In the genomic region with DNA sequence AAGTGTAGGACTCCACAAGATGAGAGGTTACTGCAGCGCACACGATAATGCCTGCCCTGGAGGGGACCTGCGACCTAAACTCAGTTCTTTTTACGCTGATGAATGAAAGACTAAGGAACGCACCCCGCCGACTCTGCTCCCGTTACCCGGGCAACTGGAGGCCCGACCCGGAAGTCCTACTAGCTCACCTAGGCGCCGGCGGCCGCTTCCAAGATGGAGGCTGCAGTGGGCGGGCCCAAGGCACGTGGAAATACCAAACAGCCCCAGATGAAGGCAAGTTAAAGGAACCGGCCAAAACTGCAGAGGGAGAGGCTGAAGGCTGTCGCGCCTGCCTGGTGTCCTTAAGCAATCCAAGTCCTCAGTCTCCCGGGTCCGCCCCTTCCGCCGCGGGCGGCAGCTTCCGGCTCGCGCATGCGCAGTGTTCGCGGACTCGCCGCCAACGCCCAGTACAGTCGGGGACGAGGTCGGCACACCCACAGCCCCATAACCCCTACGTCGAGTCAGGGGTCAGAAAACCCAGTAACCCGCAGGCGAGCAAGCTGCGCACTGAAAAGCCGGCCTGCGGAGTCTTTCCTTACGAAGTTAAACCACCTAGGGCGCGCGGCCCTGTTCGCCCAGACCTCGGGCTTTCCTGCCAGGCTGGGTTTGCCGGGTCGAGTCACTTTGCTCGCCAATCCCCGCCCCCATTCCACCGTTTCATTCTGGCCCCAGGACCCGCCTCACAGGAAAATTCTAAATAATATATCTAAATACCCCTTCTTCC, we compare ENCODE assay signal across 8 cellular contexts. TPM values are rescaled to one million over a fixed set of nuclear protein-coding genes. Genes with fewer than 3 reads are reported as not detected.
A peak's percentile ranks its signal among the peaks of the same experiment; 100 is the strongest.
DNase-seq lines count a peak whose midpoint lies in the region; ATAC-seq and TF ChIP-seq lines count a peak whose summit lies in the region.

A gene with protein sequence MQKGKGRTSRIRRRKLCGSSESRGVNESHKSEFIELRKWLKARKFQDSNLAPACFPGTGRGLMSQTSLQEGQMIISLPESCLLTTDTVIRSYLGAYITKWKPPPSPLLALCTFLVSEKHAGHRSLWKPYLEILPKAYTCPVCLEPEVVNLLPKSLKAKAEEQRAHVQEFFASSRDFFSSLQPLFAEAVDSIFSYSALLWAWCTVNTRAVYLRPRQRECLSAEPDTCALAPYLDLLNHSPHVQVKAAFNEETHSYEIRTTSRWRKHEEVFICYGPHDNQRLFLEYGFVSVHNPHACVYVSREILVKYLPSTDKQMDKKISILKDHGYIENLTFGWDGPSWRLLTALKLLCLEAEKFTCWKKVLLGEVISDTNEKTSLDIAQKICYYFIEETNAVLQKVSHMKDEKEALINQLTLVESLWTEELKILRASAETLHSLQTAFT (minus strand): TSS at position 368 of the 763 bp plus-strand sequence. CDS start 1,638 bp downstream, outside the sequence.

- ATAC-seq in GM18870 (IDR thresholded peaks at IDR 0.05; ENCODE audit: unreplicated experiment) (peak; percentile 78), HG03135 (IDR thresholded peaks at IDR 0.05; ENCODE audit: unreplicated experiment) (peak; percentile 86)

- no peaks in the 10 kb centered on the region for H3K9me3 ChIP-seq in breast epithelium
- no peaks in the 10 kb centered on the region for H3K9me3 ChIP-seq in smooth muscle cell (replicated peaks; ENCODE audit: low read depth)

- no peaks in the 10 kb centered on the region for H4K20me1 ChIP-seq in smooth muscle cell (ENCODE audit: low read depth)

- peak within 1 kb of the TSS; percentile 66 for H2AFZ ChIP-seq in ACC112 (ENCODE audit: low read length, unreplicated experiment)
- H2AFZ ChIP-seq in smooth muscle cell (ENCODE audit: low read depth): peak within 1 kb of the TSS; percentile 90

- H3K27ac ChIP-seq in ACC112 (ENCODE audit: low read depth, low read length) (peak within 1 kb of the TSS; percentile 81), VCaP (peak within 1 kb of the TSS; percentile 92), breast epithelium (peak within 1 kb of the TSS; percentile 94 to 95), smooth muscle cell (ENCODE audit: low read depth) (peak within 1 kb of the TSS; percentile 77)

- peaks cover 16% of the 10 kb centered on the region for H3K79me2 ChIP-seq in ACC112 (ENCODE audit: control insufficient read depth, insufficient read depth, low read length, unreplicated experiment)
- H3K79me2 ChIP-seq in smooth muscle cell (ENCODE audit: low read depth): peaks cover 19% of the 10 kb centered on the region

- H3F3A ChIP-seq in smooth muscle cell (ENCODE audit: low read depth): no peaks in the 10 kb centered on the region

- H3K36me3 ChIP-seq in ACC112 (ENCODE audit: insufficient read depth, low read length) (peaks cover 21% of the 10 kb centered on the region), breast epithelium (no peaks in the 10 kb centered on the region), smooth muscle cell (ENCODE audit: low read depth) (peaks cover 14% of the 10 kb centered on the region)

- H3K27me3 ChIP-seq in ACC112 (ENCODE audit: insufficient read depth, low read length) (no peaks in the 10 kb centered on the region), breast epithelium (no peaks in the 10 kb centered on the region), smooth muscle cell (ENCODE audit: low read depth) (no peaks in the 10 kb centered on the region)

- H3K4me1 ChIP-seq in ACC112 (ENCODE audit: control insufficient read depth, insufficient read depth, low read length, unreplicated experiment) (peaks cover 9% of the 10 kb centered on the region), breast epithelium (peaks cover 0 to 7% of the 10 kb centered on the region in 2 donors), smooth muscle cell (ENCODE audit: low read depth) (peaks cover 14% of the 10 kb centered on the region)

- 1% methylated on average over 57 of the region's 57 CpGs for WGBS in smooth muscle cell (ENCODE audit: low lambda C conversion rate)

- H3K4me2 ChIP-seq in smooth muscle cell: peak within 1 kb of the TSS; percentile 95

- intact Hi-C loops in breast epithelium (cut with DNase I; ENCODE audit: low total_unique reads): no loop called here

- H3K4me3 ChIP-seq in ACC112 (ENCODE audit: low read depth, low read length): peak within 1 kb of the TSS; percentile 85
- peak within 1 kb of the TSS; percentile 60 to 85 (median 80) for H3K4me3 ChIP-seq in breast epithelium
- peak within 1 kb of the TSS; percentile 77 for H3K4me3 ChIP-seq in smooth muscle cell

- H3K9ac ChIP-seq in smooth muscle cell (ENCODE audit: low read depth): peak within 1 kb of the TSS; percentile 73

- DNase-seq in NCI-H2196 treated with DMSO at 0.1 percent for 48 hours (lab: John Stamatoyannopoulos, UW; ENCODE audit: unreplicated experiment) (peak; percentile 87), breast epithelium (ENCODE audit: low spot score in 2 of 2) (peak; percentile 82 to 85), iPS-NIHi11 (ENCODE audit: low spot score) (peak; percentile 99), smooth muscle cell (lab: John Stamatoyannopoulos, UW; ENCODE audit: unreplicated experiment) (peak; percentile 83)

- TF ChIP-seq CTCF in VCaP (conservative IDR thresholded peaks at IDR 0.05) (no peak), breast epithelium (IDR thresholded peaks at IDR 0.05) (no peak), smooth muscle cell (IDR thresholded peaks at IDR 0.05; ENCODE audit: borderline replicate concordance, insufficient read depth, poor library complexity, severe bottlenecking) (no peak)

- TF ChIP-seq POLR2A in breast epithelium (IDR thresholded peaks at IDR 0.05): peak; percentile 88

RNA-seq across cellular contexts. Expression of the gene that starts here (rescaled TPM):
- total RNA-seq in breast epithelium (10 to 100 TPM; 14.2 to 34.1 (median 25.6) TPM), smooth muscle cell (8.5 and 18.7 TPM in 2 replicates)
- 10.0 and 12.7 TPM in 2 replicates for polyA plus RNA-seq in smooth muscle cell

Comparison
In these comparisons a context has a peak if more than half of its experiments do, and no peak if none do; other contexts are left out.
1. Peak in every context shown above with its lines: DNase-seq, ATAC-seq, H3K4me3 ChIP-seq and H3K27ac ChIP-seq.